ENCODE assay signal across 22 cellular contexts in the genomic region with DNA sequence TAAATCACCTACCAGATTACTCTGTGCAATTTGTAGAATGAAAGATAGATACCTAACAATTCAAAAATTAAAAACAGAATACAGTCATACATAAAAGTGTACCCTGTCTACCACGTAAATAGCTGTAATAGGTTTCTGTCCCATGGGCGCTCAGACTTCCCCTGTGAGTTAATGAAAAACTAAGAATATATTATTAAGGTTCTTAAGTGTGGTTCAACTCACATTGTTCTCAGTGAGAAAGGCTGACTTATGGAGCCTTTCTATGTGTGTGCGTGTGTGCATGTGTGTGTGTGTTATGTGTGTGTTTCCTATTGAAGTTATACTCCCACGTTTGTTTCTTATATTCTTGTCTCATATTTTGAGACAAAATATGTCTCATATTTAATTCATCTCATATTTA.
"Had no signal": no experiment of that assay in that cellular context is flagged by ENCODE, and none has a peak within 500 bp of the region (broad histone marks: within the 10 kb centered on the region; RNA-seq: fewer than 3 reads in every experiment).

No MANE protein-coding gene starts in this region.

- ATAC-seq: activated naive CD8-positive, alpha-beta T cell treated with anti-CD3 and anti-CD28 coated beads, Interleukin-2, amount 50 U/mL, for 24 hours; heart left ventricle; left cardiac atrium; natural killer cell treated with Interleukin-12 subunit alpha and Interleukin-12 subunit beta and Interleukin-15 and Interleukin-18, amount 100 ng/mL, for 72 hours; pancreas; psoas muscle; right cardiac atrium; stimulated activated naive CD8-positive, alpha-beta T cell treated with anti-CD3 and anti-CD28 coated beads, Interleukin-15, Interleukin-2, amounts not matched to agents 100 U/mL and 50 U/mL, for 24 hours; upper lobe of right lung had no signal

- H3K27ac ChIP-seq: cardiac muscle cell, heart left ventricle, pancreas, psoas muscle, thyroid gland, upper lobe of right lung had no signal

- H3K9me3 ChIP-seq: heart left ventricle, pancreas, psoas muscle, thyroid gland, upper lobe of right lung had no signal

- H3K4me3 ChIP-seq: cardiac muscle cell, heart left ventricle, pancreas, psoas muscle, thyroid gland, upper lobe of right lung had no signal

- H3K4me1 ChIP-seq: heart left ventricle, pancreas, psoas muscle, thyroid gland, upper lobe of right lung had no signal

- DNase-seq: activated CD4-positive, alpha-beta memory T cell treated with anti-CD3 and anti-CD28 coated beads for 36 hours; activated CD4-positive, alpha-beta T cell treated with anti-CD3 and anti-CD28 coated beads for 4 hours; activated CD4-positive, CD25-positive, alpha-beta regulatory T cell; activated effector memory CD4-positive, alpha-beta T cell treated with anti-CD3 and anti-CD28 coated beads, Interleukin-2, amount 50 U/mL, for 16 hours; activated naive CD4-positive, alpha-beta T cell treated with anti-CD3 and anti-CD28 coated beads, Interleukin-2, amount 50 U/mL, for 16 hours; activated naive CD8-positive, alpha-beta T cell treated with anti-CD3 and anti-CD28 coated beads, Interleukin-2, amount 50 U/mL, for 24 hours; activated T-cell treated with anti-CD3 and anti-CD28 coated beads for 4 hours; effector CD4-positive, alpha-beta T cell; heart left ventricle; islet precursor cell; left cardiac atrium; pancreas; psoas muscle; right cardiac atrium; stimulated activated CD4-positive, alpha-beta T cell treated with anti-CD3 and anti-CD28 coated beads, Interleukin-12 subunit alpha, Interleukin-12 subunit beta, amount 100 ng/mL, for 4 hours; stimulated activated CD4-positive, alpha-beta T cell treated with anti-CD3 and anti-CD28 coated beads, Interleukin-4, amount 100 ng/mL, for 4 hours; stimulated activated naive CD8-positive, alpha-beta T cell treated with anti-CD3 and anti-CD28 coated beads, Interleukin-15, Interleukin-2, amounts not matched to agents 100 U/mL and 50 U/mL, for 24 hours; T1000; thyroid gland; upper lobe of right lung had no signal

- H3K36me3 ChIP-seq: cardiac muscle cell, heart left ventricle, pancreas, thyroid gland, upper lobe of right lung had no signal

- H3K27me3 ChIP-seq: heart left ventricle, pancreas, thyroid gland, upper lobe of right lung had no signal
